Comparison of ENCODE assay signal across 23 cellular contexts in genomic region chr17:72372185-72372584, GRCh38.
DNase-seq lines count a peak whose midpoint lies in the region; ATAC-seq and TF ChIP-seq lines count a peak whose summit lies in the region.
"Had no signal": no experiment of that assay in that cellular context is flagged by ENCODE, and none has a peak within 500 bp of the region (broad histone marks: within the 10 kb centered on the region; RNA-seq: fewer than 3 reads in every experiment).

No MANE protein-coding gene starts in this region.

- TF ChIP-seq RAD21 in IMR-90 (IDR thresholded peaks at IDR 0.05; ENCODE audit: low read length) = no peak

- peak overlapping the region; percentile 98; the same call in 1 of the 2 replicates for H4K91ac ChIP-seq in IMR-90 (ENCODE audit: insufficient read depth, low read depth, low read length)

- no peak overlapping the region for H4K5ac ChIP-seq in IMR-90 (ENCODE audit: low read depth, low read length)

- H3K9me1 ChIP-seq in IMR-90 (ENCODE audit: insufficient read depth, low read length) = peaks cover 13% of the 10 kb centered on the region

- no peak overlapping the region for H3K23ac ChIP-seq in IMR-90 (ENCODE audit: low read depth, low read length)

- no peak for TF ChIP-seq POLR2A in IMR-90 (IDR thresholded peaks at IDR 0.05; ENCODE audit: low read depth, low read length)
- no peak for TF ChIP-seq POLR2A in esophagus squamous epithelium (IDR thresholded peaks at IDR 0.05)

- H2AK5ac ChIP-seq in IMR-90 (ENCODE audit: low read depth, low read length) = peak overlapping the region; percentile 80

- peak; percentile 58 for DNase-seq in AG20443 (ENCODE audit: low spot score)
- DNase-seq in IMR-90 = peak; percentile 52
- peak; percentile 29 for DNase-seq in astrocyte of the spinal cord (ENCODE audit: low read depth, low spot score)
- DNase-seq in myocyte (ENCODE audit: low read depth) = peak; percentile 93
- DNase-seq in esophagus squamous epithelium (lab: John Stamatoyannopoulos, UW) = no peak
- DNase-seq in NCI-H524 treated with DMSO at 0.1 percent for 48 hours (lab: John Stamatoyannopoulos, UW) = no peak
- DNase-seq: ACHN; activated CD4-positive, alpha-beta T cell treated with anti-CD3 and anti-CD28 coated beads for 1 hour; activated CD8-positive, alpha-beta memory T cell treated with anti-CD3 and anti-CD28 coated beads for 24 hours; activated naive CD4-positive, alpha-beta T cell treated with Interleukin-2 at 50 U/mL for 16 hours; activated T-cell treated with anti-CD3 and anti-CD28 coated beads, Interleukin-2, amount 50 U/mL, for 1 hour; amygdala; Calu3; dermis blood vessel endothelial cell; Karpas-422; naive B cell; NCI-H510A; SJCRH30; stimulated activated CD4-positive, alpha-beta T cell treated with anti-CD3 and anti-CD28 coated beads, Interleukin-4, amount 100 ng/mL, for 1 hour; stimulated activated naive CD4-positive, alpha-beta T cell had no signal

- peak overlapping the region; percentile 97 for H3K4ac ChIP-seq in IMR-90 (ENCODE audit: low read depth, low read length)

- no peaks in the 10 kb centered on the region for H4K20me1 ChIP-seq in IMR-90 (ENCODE audit: insufficient read depth, low read length)

- peak overlapping the region; percentile 95 for H2BK20ac ChIP-seq in IMR-90 (ENCODE audit: low read depth, low read length)

- no peak overlapping the region for H3K9ac ChIP-seq in IMR-90 (ENCODE audit: low read depth, low read length)

- H2AFZ ChIP-seq in IMR-90 (replicated peaks; ENCODE audit: low read length, poor library complexity) = peak overlapping the region; percentile 28

- H3K9me3 ChIP-seq in IMR-90 (ENCODE audit: control insufficient read depth, insufficient read depth, low read length) (no peaks in the 10 kb centered on the region), esophagus squamous epithelium (no peaks in the 10 kb centered on the region)
- H3K9me3 ChIP-seq: SJCRH30 had no signal

- peak overlapping the region; percentile 98 for H2BK120ac ChIP-seq in IMR-90 (ENCODE audit: low read depth, low read length)

- no peak overlapping the region for H3K56ac ChIP-seq in IMR-90 (ENCODE audit: extremely low read depth, insufficient read depth, low read length)

- ATAC-seq in IMR-90 (ENCODE audit: low read depth) (no peak), GM18907 (IDR thresholded peaks at IDR 0.05; ENCODE audit: unreplicated experiment) (no peak), GM19395 (IDR thresholded peaks at IDR 0.05; ENCODE audit: unreplicated experiment) (no peak)

- H3K36me3 ChIP-seq in IMR-90 (ENCODE audit: control insufficient read depth, insufficient read depth, low read length) (no peaks in the 10 kb centered on the region), esophagus squamous epithelium (no peaks in the 10 kb centered on the region)
- H3K36me3 ChIP-seq: SJCRH30 had no signal

- 94% methylated on average over 7 of the region's 10 CpGs; no CpG with 5 or more reads in 1 of the 2 experiments for WGBS in IMR-90 (ENCODE audit: extremely low coverage in 2 of 2, insufficient read length in 1 of 2), 2 experiments
- WGBS in esophagus squamous epithelium, 2 donors = 44 to 65% methylated on average over 2 of the region's 10 CpGs

- H3K18ac ChIP-seq in IMR-90 (ENCODE audit: low read depth, low read length) = no peak overlapping the region

- in situ Hi-C loops in IMR-90 (cut with MboI; ENCODE audit: low sequenced_read_pairs) (no loop called here), astrocyte of the spinal cord (cut with HindIII; ENCODE audit: low sequenced_read_pairs) (no loop called here)

- H3K27ac ChIP-seq in IMR-90 (ENCODE audit: insufficient read depth, low read length) (no peak overlapping the region; the same call in 1 of the 2 replicates), esophagus squamous epithelium (no peak overlapping the region)
- H3K27ac ChIP-seq: C4-2B, SJCRH30 had no signal

- H3K27me3 ChIP-seq in IMR-90 (ENCODE audit: control insufficient read depth, insufficient read depth, low read length) = no peaks in the 10 kb centered on the region
- no peaks in the 10 kb centered on the region for H3K27me3 ChIP-seq in esophagus squamous epithelium
- H3K27me3 ChIP-seq: SJCRH30 had no signal

- BruUV-seq in IMR-90 (replicated peaks; lab: Mats Ljungman, UMichigan) = no TSS peak

- dilution Hi-C loops in IMR-90 (cut with HindIII; ENCODE audit: low sequenced_read_pairs, unreplicated experiment) = no loop called here

- H3K4me3 ChIP-seq in IMR-90 (ENCODE audit: insufficient read depth, low read depth, low read length) (no peak overlapping the region), astrocyte of the spinal cord (ENCODE audit: low read depth, low read length) (no peak overlapping the region), esophagus squamous epithelium (no peak overlapping the region)
- H3K4me3 ChIP-seq: SJCRH30 had no signal

- H3K14ac ChIP-seq in IMR-90 (replicated peaks; ENCODE audit: low read depth, low read length) = peak overlapping the region; percentile 95

- CTCF ChIA-PET in IMR-90 (lab: Yijun Ruan, JAX) = no interaction called here

- H2BK15ac ChIP-seq in IMR-90 (ENCODE audit: low read depth, low read length) = peak overlapping the region; percentile 98; the same call in 1 of the 3 replicates

- intact Hi-C loops in IMR-90 (cut with micrococcal nuclease) = no loop called here
- intact Hi-C loops in esophagus squamous epithelium (cut with DNase I) = no loop called here

- H3K4me1 ChIP-seq in IMR-90 (ENCODE audit: control insufficient read depth, insufficient read depth, low read length) (peaks cover 29% of the 10 kb centered on the region), esophagus squamous epithelium (peaks cover 0 to 15% (median 0%) of the 10 kb centered on the region in 3 donors)

- peaks cover 0 to 5% of the 10 kb centered on the region in 2 experiments; a peak in 2 of 4 replicates for H3K79me1 ChIP-seq in IMR-90 (ENCODE audit: low read depth in 1 of 2, low read length in 2 of 2)

- POLR2A ChIA-PET in IMR-90 (lab: Charles Lee; ENCODE audit: unreplicated experiment) = no interaction called here

- TF ChIP-seq CTCF in IMR-90 (conservative IDR thresholded peaks at IDR 0.05; ENCODE audit: low read depth, low read length) (no peak), astrocyte of the spinal cord (IDR thresholded peaks at IDR 0.05; ENCODE audit: low read depth, low read length) (no peak), esophagus squamous epithelium (IDR thresholded peaks at IDR 0.05) (no peak)

- peak overlapping the region; percentile 40 to 57; a peak in 2 of 4 replicates for H4K8ac ChIP-seq in IMR-90 (ENCODE audit: low read depth in 2 of 2, low read length in 2 of 2)

- H3K4me2 ChIP-seq in IMR-90 (ENCODE audit: low read depth, low read length) = no peak overlapping the region

- no peak overlapping the region for H2BK5ac ChIP-seq in IMR-90 (ENCODE audit: low read depth, low read length, poor library complexity, severe bottlenecking)

- H2AK9ac ChIP-seq in IMR-90 (replicated peaks; ENCODE audit: low read depth, low read length, poor library complexity) = peak overlapping the region; percentile 44

TF ChIP-seq in IMR-90, 13 proteins besides CTCF, POLR2A, EP300 and RAD21:
- TF ChIP-seq BHLHE40 (IDR thresholded peaks at IDR 0.05; ENCODE audit: low read depth, low read length) = no peak
- TF ChIP-seq FOS (IDR thresholded peaks at IDR 0.05; ENCODE audit: low read depth, low read length) = no peak
- TF ChIP-seq MAFK (IDR thresholded peaks at IDR 0.05; ENCODE audit: low read depth, low read length) = no peak
- TF ChIP-seq MXI1 (IDR thresholded peaks at IDR 0.05; ENCODE audit: borderline replicate concordance, low read depth, low read length) = no peak
- TF ChIP-seq RCOR1 (IDR thresholded peaks at IDR 0.05; ENCODE audit: insufficient replicate concordance, low read length) = no peak
- TF ChIP-seq MAZ (IDR thresholded peaks at IDR 0.05; ENCODE audit: borderline replicate concordance, low read depth, low read length) = no peak
- no peak for TF ChIP-seq SMC3 (IDR thresholded peaks at IDR 0.05; ENCODE audit: low read depth, low read length)
- TF ChIP-seq ELK1 (IDR thresholded peaks at IDR 0.05; ENCODE audit: borderline replicate concordance, low read depth, low read length) = no peak
- TF ChIP-seq CHD1 (IDR thresholded peaks at IDR 0.05; ENCODE audit: low read depth, low read length) = no peak
- no peak for TF ChIP-seq CEBPB (IDR thresholded peaks at IDR 0.05; ENCODE audit: low read depth, low read length)
- no peak for TF ChIP-seq RFX5 (IDR thresholded peaks at IDR 0.05; ENCODE audit: low read depth, low read length)
- no peak for TF ChIP-seq NFE2L2 (IDR thresholded peaks at IDR 0.05; ENCODE audit: low read depth, low read length)
- TF ChIP-seq, protein P1, sequence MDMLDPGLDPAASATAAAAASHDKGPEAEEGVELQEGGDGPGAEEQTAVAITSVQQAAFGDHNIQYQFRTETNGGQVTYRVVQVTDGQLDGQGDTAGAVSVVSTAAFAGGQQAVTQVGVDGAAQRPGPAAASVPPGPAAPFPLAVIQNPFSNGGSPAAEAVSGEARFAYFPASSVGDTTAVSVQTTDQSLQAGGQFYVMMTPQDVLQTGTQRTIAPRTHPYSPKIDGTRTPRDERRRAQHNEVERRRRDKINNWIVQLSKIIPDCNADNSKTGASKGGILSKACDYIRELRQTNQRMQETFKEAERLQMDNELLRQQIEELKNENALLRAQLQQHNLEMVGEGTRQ (IDR thresholded peaks at IDR 0.05; ENCODE audit: low read depth, low read length) = no peak

Comparison
In these comparisons a context has a peak if more than half of its experiments do, and no peak if none do; other contexts are left out.
1. DNase-seq: peak in AG20443 (single experiment), IMR-90 (single experiment), astrocyte of the spinal cord (single experiment) and myocyte (single experiment); none in esophagus squamous epithelium (single experiment) and NCI-H524 treated with DMSO at 0.1 percent for 48 hours (single experiment).